Comparison of ENCODE assay signal across 16 cellular contexts in genomic region chr1:230340778-230341546, GRCh38.
DNase-seq lines count a peak whose midpoint lies in the region; ATAC-seq and TF ChIP-seq lines count a peak whose summit lies in the region.
"Had no signal": no experiment of that assay in that cellular context is flagged by ENCODE, and none has a peak within 500 bp of the region (broad histone marks: within the 10 kb centered on the region; RNA-seq: fewer than 3 reads in every experiment).

No MANE protein-coding gene starts in this region.

- peaks cover 5% of the 10 kb centered on the region for H3K27me3 Mint-ChIP-seq in neural progenitor cell (ENCODE audit: insufficient read depth, low read depth)

- no peak overlapping the region for H3K4me2 ChIP-seq in parathyroid adenoma (ENCODE audit: low read length)
- no peak overlapping the region for H3K4me2 ChIP-seq in neural progenitor cell
- H3K4me2 ChIP-seq: BLaER1 had no signal

- H3K4me1 ChIP-seq in parathyroid adenoma (peaks cover 15% of the 10 kb centered on the region), esophagus muscularis mucosa (no peaks in the 10 kb centered on the region), neural progenitor cell (no peaks in the 10 kb centered on the region)
- H3K4me1 ChIP-seq: BLaER1 had no signal

- TF ChIP-seq POLR2A in esophagus muscularis mucosa (IDR thresholded peaks at IDR 0.05; ENCODE audit: low read depth): no peak

- H3K4me3 ChIP-seq in parathyroid adenoma (ENCODE audit: low read depth, low read length) (no peak overlapping the region), brain microvascular endothelial cell (ENCODE audit: low read depth, low read length) (no peak overlapping the region), esophagus muscularis mucosa (no peak overlapping the region), neural progenitor cell (no peak overlapping the region)
- H3K4me3 ChIP-seq: BLaER1 had no signal

- no peak overlapping the region for H3K4me3 Mint-ChIP-seq in neural progenitor cell
- H3K4me3 Mint-ChIP-seq: CD8-positive, alpha-beta T cell had no signal

- peak; percentile 18 for ATAC-seq in Right ventricle myocardium inferior
- peak; percentile 45 to 78 for ATAC-seq in left cardiac atrium
- ATAC-seq: CD8-positive, alpha-beta T cell; Panc1 had no signal

- no peak overlapping the region for H2AFZ ChIP-seq in parathyroid adenoma
- H2AFZ ChIP-seq in neural progenitor cell (replicated peaks): no peak overlapping the region

- H3K36me3 ChIP-seq in parathyroid adenoma (ENCODE audit: control insufficient read depth, insufficient read depth, low read length) (no peaks in the 10 kb centered on the region), brain microvascular endothelial cell (replicated peaks) (no peaks in the 10 kb centered on the region), esophagus muscularis mucosa (no peaks in the 10 kb centered on the region), neural progenitor cell (no peaks in the 10 kb centered on the region)
- H3K36me3 ChIP-seq: BLaER1 had no signal

- WGBS in esophagus muscularis mucosa: 74% methylated on average over 8 of the region's 8 CpGs

- no peaks in the 10 kb centered on the region for H4K20me1 ChIP-seq in neural progenitor cell (ENCODE audit: low read depth)
- H4K20me1 ChIP-seq: BLaER1 had no signal

- H3F3A ChIP-seq in neural progenitor cell (ENCODE audit: low read depth): no peaks in the 10 kb centered on the region

- TF ChIP-seq CTCF in parathyroid adenoma (IDR thresholded peaks at IDR 0.05) (no peak), brain microvascular endothelial cell (IDR thresholded peaks at IDR 0.05; ENCODE audit: low read depth, low read length, missing control alignments) (no peak), esophagus muscularis mucosa (IDR thresholded peaks at IDR 0.05) (no peak), neural progenitor cell (IDR thresholded peaks at IDR 0.05) (no peak)

- no peak for DNase-seq in Right ventricle myocardium inferior (ENCODE audit: missing footprints)
- DNase-seq in cardiac septum (ENCODE audit: low spot score): no peak
- peak; percentile 67 for DNase-seq in left cardiac atrium
- no peak for DNase-seq in brain microvascular endothelial cell
- no peak for DNase-seq in esophagus muscularis mucosa (ENCODE audit: extremely low spot score)
- DNase-seq in NCI-H774 (lab: John Stamatoyannopoulos, UW): no peak
- DNase-seq in neural progenitor cell (ENCODE audit: low spot score): no peak
- DNase-seq: CD8-positive, alpha-beta T cell; HCEC 1CT; NCI-H187; NCI-H2171 treated with DMSO at 0.1 percent for 48 hours; NCI-H446 treated with DMSO at 0.1 percent for 48 hours; SHP77 had no signal

- H3K79me2 ChIP-seq in parathyroid adenoma (no peaks in the 10 kb centered on the region), neural progenitor cell (ENCODE audit: low read depth) (no peaks in the 10 kb centered on the region)

- no peak overlapping the region for H3K27ac Mint-ChIP-seq in neural progenitor cell
- H3K27ac Mint-ChIP-seq: CD8-positive, alpha-beta T cell had no signal

- TF ChIP-seq EP300 in esophagus muscularis mucosa (IDR thresholded peaks at IDR 0.05): no peak

- intact Hi-C loops in Right ventricle myocardium inferior (cut with DNase I) (no loop called here), cardiac septum (cut with DNase I) (no loop called here), left cardiac atrium (cut with DNase I) (no loop called here), esophagus muscularis mucosa (cut with DNase I) (no loop called here)

- H3K9me3 ChIP-seq in parathyroid adenoma (ENCODE audit: control insufficient read depth, low read length): no peaks in the 10 kb centered on the region
- no peaks in the 10 kb centered on the region for H3K9me3 ChIP-seq in esophagus muscularis mucosa
- no peaks in the 10 kb centered on the region for H3K9me3 ChIP-seq in neural progenitor cell (ENCODE audit: low read depth)
- H3K9me3 ChIP-seq: BLaER1 had no signal

- no peaks in the 10 kb centered on the region for H3K9me3 Mint-ChIP-seq in neural progenitor cell
- H3K9me3 Mint-ChIP-seq: CD8-positive, alpha-beta T cell had no signal

- peaks cover 2% of the 10 kb centered on the region for H3K36me3 Mint-ChIP-seq in neural progenitor cell
- H3K36me3 Mint-ChIP-seq: CD8-positive, alpha-beta T cell had no signal

- H3K27me3 ChIP-seq in parathyroid adenoma (ENCODE audit: control insufficient read depth, insufficient read depth, low read length) (no peaks in the 10 kb centered on the region), brain microvascular endothelial cell (replicated peaks) (no peaks in the 10 kb centered on the region), esophagus muscularis mucosa (no peaks in the 10 kb centered on the region), neural progenitor cell (no peaks in the 10 kb centered on the region)
- H3K27me3 ChIP-seq: BLaER1 had no signal

- peaks cover 6% of the 10 kb centered on the region for H3K4me1 Mint-ChIP-seq in neural progenitor cell

- in situ Hi-C loops in brain microvascular endothelial cell (cut with HindIII; ENCODE audit: low pct_ligation_motif_present, low sequenced_read_pairs): no loop called here

- H3K9ac ChIP-seq in parathyroid adenoma (no peak overlapping the region), neural progenitor cell (no peak overlapping the region)
- H3K9ac ChIP-seq: BLaER1 had no signal

- H3K27ac ChIP-seq in parathyroid adenoma (peak overlapping the region; percentile 47), brain microvascular endothelial cell (no peak overlapping the region), esophagus muscularis mucosa (replicated peaks in 1 of 4) (no peak overlapping the region), neural progenitor cell (no peak overlapping the region)
- H3K27ac ChIP-seq: BLaER1 had no signal
